ENCODE assay signal across 6 cellular contexts in the genomic region with DNA sequence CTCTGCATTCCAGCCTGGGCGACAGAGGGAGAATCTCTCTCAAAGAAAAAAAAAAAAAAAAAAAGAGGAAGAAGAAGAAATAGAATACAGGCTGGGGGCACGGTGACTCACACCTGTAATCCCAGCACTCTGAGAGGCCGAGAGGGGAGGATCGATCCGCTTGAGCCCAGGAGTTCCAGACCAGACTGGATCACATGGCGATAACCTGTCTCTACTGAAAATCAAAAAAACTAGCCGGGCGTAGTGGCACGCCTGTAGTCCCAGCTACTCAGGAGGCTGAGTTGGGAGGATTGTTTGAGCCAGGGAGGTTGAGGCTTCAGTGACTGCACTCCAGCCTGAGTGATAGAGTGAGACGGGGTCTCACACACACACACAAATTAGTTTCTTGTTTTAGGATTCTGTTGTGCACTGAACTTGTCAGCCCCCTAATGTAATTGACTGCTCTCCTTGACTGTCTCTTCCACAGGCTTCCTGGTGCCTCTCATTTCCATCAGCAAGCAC. TPM values are rescaled to one million over a fixed set of nuclear protein-coding genes. Genes with fewer than 3 reads are reported as not detected.
DNase-seq lines count a peak whose midpoint lies in the region; ATAC-seq and TF ChIP-seq lines count a peak whose summit lies in the region.

No MANE protein-coding gene starts in this region.

- H3K27me3 ChIP-seq in WERI-Rb-1 (ENCODE audit: insufficient read depth, low read depth, severe bottlenecking) = no peaks in the 10 kb centered on the region

- peak; percentile 7 for ATAC-seq in left colon
- ATAC-seq in HG02973 (IDR thresholded peaks at IDR 0.05; ENCODE audit: unreplicated experiment) = no peak

- peaks cover 29% of the 10 kb centered on the region for H3K36me3 ChIP-seq in WERI-Rb-1

- TF ChIP-seq CTCF in WERI-Rb-1 (IDR thresholded peaks at IDR 0.05; ENCODE audit: low read depth, low read length) = no peak

- DNase-seq in HT1080 (ENCODE audit: low read depth) (peak; percentile 78), WERI-Rb-1 (peak; percentile 53), left colon (peak in 1 of 2 donors; percentile 45), T1000 (lab: John Stamatoyannopoulos, UW) (no peak), UCSD-AML1 (lab: John Stamatoyannopoulos, UW; ENCODE audit: unreplicated experiment) (no peak)

- peak overlapping the region; percentile 73 for H3K4me3 ChIP-seq in WERI-Rb-1 (ENCODE audit: low read depth, low read length)

- peak overlapping the region; percentile 97 for H3K27ac ChIP-seq in WERI-Rb-1

- no peaks in the 10 kb centered on the region for H3K9me3 ChIP-seq in WERI-Rb-1 (ENCODE audit: severe bottlenecking)

- intact Hi-C loops in left colon (cut with DNase I, micrococcal nuclease) = loop anchor here in 1 of 2 donors (5.0 kb wide), 1 partner anchor 54 kb away; a partner anchor contains a TSS

RNA-seq across cellular contexts. Expression of a gene that starts 1.0 kb away (rescaled TPM):
- total RNA-seq in HT1080 (2014; rRNA removed; shearing (Covaris generic)) = 47.2 and 52.4 TPM in 2 replicates
- polyA plus RNA-seq in HT1080 (2015; cell fraction: cytosol; rRNA removed) = 44.1 and 44.4 TPM in 2 replicates
- polyA plus RNA-seq in HT1080 (2015; cell fraction: nucleus; rRNA removed) = 47.6 and 51.4 TPM in 2 replicates
- total RNA-seq in left colon = 10 to 100 TPM; 56.6 to 64.0 TPM

RNA-seq across cellular contexts. Expression of a gene that starts 10.7 kb away (rescaled TPM):
- total RNA-seq in HT1080 (2014; rRNA removed; shearing (Covaris generic)) = 92.5 and 107 TPM in 2 replicates
- polyA plus RNA-seq in HT1080 (2015; cell fraction: cytosol; rRNA removed) = 84.5 and 88.5 TPM in 2 replicates
- 145 and 149 TPM in 2 replicates for polyA plus RNA-seq in HT1080 (2015; cell fraction: nucleus; rRNA removed)
- 10 to 100 TPM; 62.4 to 64.8 TPM for total RNA-seq in left colon

RNA-seq across cellular contexts. Expression of a gene that starts 11.2 kb away (rescaled TPM):
- 307 and 368 TPM in 2 replicates for total RNA-seq in HT1080 (2014; rRNA removed; shearing (Covaris generic))
- 301 TPM in 2 replicates for polyA plus RNA-seq in HT1080 (2015; cell fraction: cytosol; rRNA removed)
- polyA plus RNA-seq in HT1080 (2015; cell fraction: nucleus; rRNA removed) = 89.7 and 100.0 TPM in 2 replicates
- total RNA-seq in left colon = 100 to 1,000 TPM; 110 to 135 TPM

RNA-seq across cellular contexts. Expression of a gene that starts 19.6 kb away (rescaled TPM):
- 0.76 and 1.4 TPM in 2 replicates for total RNA-seq in HT1080 (2014; rRNA removed; shearing (Covaris generic))
- polyA plus RNA-seq in HT1080 (2015; cell fraction: cytosol; rRNA removed) = 0.32 and 1.5 TPM in 2 replicates
- 5.7 and 9.0 TPM in 2 replicates for polyA plus RNA-seq in HT1080 (2015; cell fraction: nucleus; rRNA removed)
- total RNA-seq in left colon = 1 to 10 TPM; 2.3 to 2.9 TPM

RNA-seq across cellular contexts. Expression of a gene that starts 27.5 kb away (rescaled TPM):
- 10.6 and 12.3 TPM in 2 replicates for total RNA-seq in HT1080 (2014; rRNA removed; shearing (Covaris generic))
- 17.9 and 24.3 TPM in 2 replicates for polyA plus RNA-seq in HT1080 (2015; cell fraction: cytosol; rRNA removed)
- 14.8 and 14.9 TPM in 2 replicates for polyA plus RNA-seq in HT1080 (2015; cell fraction: nucleus; rRNA removed)
- total RNA-seq in left colon = 10 to 100 TPM; 11.8 to 13.8 TPM

Comparison
In these comparisons a context has a peak if more than half of its experiments do, and no peak if none do; other contexts are left out.
1. DNase-seq: peak in HT1080 (single experiment) and WERI-Rb-1 (single experiment); none in T1000 (single experiment) and UCSD-AML1 (single experiment).